Comparison of ENCODE assay signal across 13 cellular contexts in genomic region chr17:83191388-83192160, GRCh38.
A peak's percentile ranks its signal among the peaks of the same experiment; 100 is the strongest.
DNase-seq lines count a peak whose midpoint lies in the region; TF ChIP-seq lines count a peak whose summit lies in the region.
"Had no signal": no experiment of that assay in that cellular context is flagged by ENCODE, and none has a peak within 500 bp of the region (broad histone marks: within the 10 kb centered on the region; RNA-seq: fewer than 3 reads in every experiment).

No MANE protein-coding gene starts in this region.

- H2AFZ ChIP-seq in mesenchymal stem cell (ENCODE audit: low read depth, low read length) (no peak overlapping the region), smooth muscle cell (ENCODE audit: low read depth) (no peak overlapping the region)

- 96% methylated on average over 11 of the region's 11 CpGs for WGBS in mesenchymal stem cell
- 84 to 92% (median 89%) methylated on average over 10 to 11 of the region's 11 CpGs for WGBS in stomach, 5 donors
- whole genome bisulfite sequencing in smooth muscle cell (ENCODE audit: low lambda C conversion rate): 97% methylated on average over 11 of the region's 11 CpGs

- H3K27ac Mint-ChIP-seq in activated T-helper 2 cell treated with anti-CD3 and anti-CD28 coated beads, Interferon-gamma antibody, Interleukin-2, Interleukin-4, amounts not matched to agents 10 μg/mL and 5 μg/mL and 100 μg/mL, durations not matched to agents 14 hours and 24 hours and 36 hours: no peak overlapping the region
- H3K27ac Mint-ChIP-seq: mesothelial cell of epicardium had no signal

- no peaks in the 10 kb centered on the region for H3K36me3 ChIP-seq in mesenchymal stem cell (ENCODE audit: control insufficient read depth in 1 of 2, insufficient read depth in 2 of 2, low read depth in 1 of 2, low read length in 2 of 2)
- no peaks in the 10 kb centered on the region for H3K36me3 ChIP-seq in stomach
- no peaks in the 10 kb centered on the region for H3K36me3 ChIP-seq in smooth muscle cell (ENCODE audit: low read depth)

- no peak overlapping the region for H4K91ac ChIP-seq in mesenchymal stem cell (ENCODE audit: low read length)

- intact Hi-C loops in activated T-helper 2 cell treated with anti-CD3 and anti-CD28 coated beads, Interferon-gamma antibody, Interleukin-2, Interleukin-4, amounts not matched to agents 10 μg/mL and 5 μg/mL and 100 μg/mL, durations not matched to agents 14 hours and 24 hours and 36 hours (cut with micrococcal nuclease): no loop called here
- intact Hi-C loops in stomach (cut with DNase I; ENCODE audit: low total_unique reads): no loop called here

- no peak overlapping the region for H2BK15ac ChIP-seq in mesenchymal stem cell (ENCODE audit: low read depth, poor library complexity, severe bottlenecking)

- H3K18ac ChIP-seq in mesenchymal stem cell (ENCODE audit: low read depth in 1 of 2, low read length in 2 of 2): no peak overlapping the region

- H4K8ac ChIP-seq in mesenchymal stem cell (ENCODE audit: low read length): no peak overlapping the region

- no peaks in the 10 kb centered on the region for H3K79me2 ChIP-seq in smooth muscle cell (ENCODE audit: low read depth)

- H3K27me3 Mint-ChIP-seq in activated T-helper 2 cell treated with anti-CD3 and anti-CD28 coated beads, Interferon-gamma antibody, Interleukin-2, Interleukin-4, amounts not matched to agents 10 μg/mL and 5 μg/mL and 100 μg/mL, durations not matched to agents 14 hours and 24 hours and 36 hours (ENCODE audit: low read depth): no peaks in the 10 kb centered on the region

- no peak overlapping the region for H3K4me3 ChIP-seq in mesenchymal stem cell (ENCODE audit: insufficient read depth in 1 of 2, low read depth in 1 of 2, low read length in 2 of 2)
- no peak overlapping the region for H3K4me3 ChIP-seq in stomach
- no peak overlapping the region for H3K4me3 ChIP-seq in smooth muscle cell

- peak; percentile 46 for DNase-seq in activated CD8-positive, alpha-beta memory T cell treated with anti-CD3 and anti-CD28 coated beads for 24 hours
- no peak for DNase-seq in activated CD8-positive, alpha-beta memory T cell treated with anti-CD3 and anti-CD28 coated beads, Interleukin-2, amount 50 U/mL, for 4 hours
- peak; percentile 1 for DNase-seq in activated T-helper 2 cell treated with anti-CD3 and anti-CD28 coated beads, Interferon-gamma antibody, Interleukin-2, Interleukin-4, amounts not matched to agents 10 μg/mL and 5 μg/mL and 100 μg/mL, durations not matched to agents 14 hours and 24 hours and 36 hours (ENCODE audit: low spot score)
- DNase-seq in mesenchymal stem cell (no peak), stomach (no peak), NCI-H526 treated with DMSO at 0.1 percent for 48 hours (lab: John Stamatoyannopoulos, UW) (no peak), smooth muscle cell (lab: John Stamatoyannopoulos, UW; ENCODE audit: unreplicated experiment) (no peak)
- DNase-seq in effector CD8-positive, alpha-beta T cell (lab: John Stamatoyannopoulos, UW): no peak
- DNase-seq: ACHN, anterior cingulate cortex, NCI-H2171 treated with DMSO at 0.1 percent for 48 hours, T-helper 1 cell had no signal

- no peak overlapping the region for H3K4ac ChIP-seq in mesenchymal stem cell (ENCODE audit: low read depth in 1 of 2, low read length in 2 of 2)

- H3K4me2 ChIP-seq in mesenchymal stem cell (ENCODE audit: low read length, poor library complexity, severe bottlenecking) (no peak overlapping the region), smooth muscle cell (no peak overlapping the region)

- no peak for TF ChIP-seq POLR2A in stomach (IDR thresholded peaks at IDR 0.05)

- H2AK5ac ChIP-seq in mesenchymal stem cell (ENCODE audit: low read length, severe bottlenecking): peak overlapping the region; percentile 83

- H3K27me3 ChIP-seq in mesenchymal stem cell (ENCODE audit: control insufficient read depth in 1 of 2, insufficient read depth in 1 of 2, low read length in 2 of 2) (no peaks in the 10 kb centered on the region), stomach (no peaks in the 10 kb centered on the region), smooth muscle cell (ENCODE audit: low read depth) (no peaks in the 10 kb centered on the region)

- no peak overlapping the region for H2BK120ac ChIP-seq in mesenchymal stem cell (ENCODE audit: low read depth, low read length)

- no peaks in the 10 kb centered on the region for H3F3A ChIP-seq in smooth muscle cell (ENCODE audit: low read depth)

- H3K79me1 ChIP-seq in mesenchymal stem cell (replicated peaks; ENCODE audit: low read length, poor library complexity, severe bottlenecking): no peaks in the 10 kb centered on the region

- TF ChIP-seq EP300 in stomach (IDR thresholded peaks at IDR 0.05): no peak

- H3K9ac ChIP-seq in mesenchymal stem cell (ENCODE audit: low read length): peak overlapping the region; percentile 62
- no peak overlapping the region for H3K9ac ChIP-seq in smooth muscle cell (ENCODE audit: low read depth)

- peaks cover 13% of the 10 kb centered on the region for H3K9me3 Mint-ChIP-seq in activated T-helper 2 cell treated with anti-CD3 and anti-CD28 coated beads, Interferon-gamma antibody, Interleukin-2, Interleukin-4, amounts not matched to agents 10 μg/mL and 5 μg/mL and 100 μg/mL, durations not matched to agents 14 hours and 24 hours and 36 hours

- no peak overlapping the region for H2BK12ac ChIP-seq in mesenchymal stem cell (ENCODE audit: low read length in 2 of 2)

- H3K4me1 Mint-ChIP-seq in activated T-helper 2 cell treated with anti-CD3 and anti-CD28 coated beads, Interferon-gamma antibody, Interleukin-2, Interleukin-4, amounts not matched to agents 10 μg/mL and 5 μg/mL and 100 μg/mL, durations not matched to agents 14 hours and 24 hours and 36 hours (ENCODE audit: low read depth): peaks cover 24% of the 10 kb centered on the region

- H3K36me3 Mint-ChIP-seq in activated T-helper 2 cell treated with anti-CD3 and anti-CD28 coated beads, Interferon-gamma antibody, Interleukin-2, Interleukin-4, amounts not matched to agents 10 μg/mL and 5 μg/mL and 100 μg/mL, durations not matched to agents 14 hours and 24 hours and 36 hours (ENCODE audit: low read depth): peaks cover 7% of the 10 kb centered on the region

- no peak overlapping the region for H3K23ac ChIP-seq in mesenchymal stem cell (ENCODE audit: low read length in 2 of 2)

- TF ChIP-seq CTCF in stomach (IDR thresholded peaks at IDR 0.05) (no peak), smooth muscle cell (IDR thresholded peaks at IDR 0.05; ENCODE audit: borderline replicate concordance, insufficient read depth, poor library complexity, severe bottlenecking) (no peak)

- peaks cover 52% of the 10 kb centered on the region for H3K4me1 ChIP-seq in mesenchymal stem cell (ENCODE audit: control insufficient read depth, insufficient read depth, low read depth, low read length)
- peaks cover 19 to 46% (median 25%) of the 10 kb centered on the region in 4 donors for H3K4me1 ChIP-seq in stomach
- peaks cover 3% of the 10 kb centered on the region for H3K4me1 ChIP-seq in smooth muscle cell (ENCODE audit: low read depth)

- H3K14ac ChIP-seq in mesenchymal stem cell (ENCODE audit: low read length in 2 of 2): no peak overlapping the region

- H3K4me3 Mint-ChIP-seq in activated T-helper 2 cell treated with anti-CD3 and anti-CD28 coated beads, Interferon-gamma antibody, Interleukin-2, Interleukin-4, amounts not matched to agents 10 μg/mL and 5 μg/mL and 100 μg/mL, durations not matched to agents 14 hours and 24 hours and 36 hours (ENCODE audit: low read depth): no peak overlapping the region
- H3K4me3 Mint-ChIP-seq: mesothelial cell of epicardium had no signal

- no peak overlapping the region for H2BK5ac ChIP-seq in mesenchymal stem cell (ENCODE audit: low read depth, low read length, poor library complexity, severe bottlenecking)

- peaks cover 14% of the 10 kb centered on the region for H3K9me3 ChIP-seq in mesenchymal stem cell (ENCODE audit: control insufficient read depth, low read length)
- H3K9me3 ChIP-seq in stomach: peaks cover 0 to 6% (median 0%) of the 10 kb centered on the region in 4 donors
- no peaks in the 10 kb centered on the region for H3K9me3 ChIP-seq in smooth muscle cell (replicated peaks; ENCODE audit: low read depth)

- no peaks in the 10 kb centered on the region for H4K20me1 ChIP-seq in smooth muscle cell (ENCODE audit: low read depth)

- H3K27ac ChIP-seq in mesenchymal stem cell (ENCODE audit: low read length, poor library complexity, severe bottlenecking) (no peak overlapping the region), stomach (peak overlapping the region in 3 of 5 donors; percentile 1 to 45 (median 37)), smooth muscle cell (ENCODE audit: low read depth) (no peak overlapping the region)

Comparison
In these comparisons a context has a peak if more than half of its experiments do, and no peak if none do; other contexts are left out.
1. DNase-seq: peak in activated CD8-positive, alpha-beta memory T cell treated with anti-CD3 and anti-CD28 coated beads for 24 hours (single experiment) and activated T-helper 2 cell treated with anti-CD3 and anti-CD28 coated beads, Interferon-gamma antibody, Interleukin-2, Interleukin-4, amounts not matched to agents 10 μg/mL and 5 μg/mL and 100 μg/mL, durations not matched to agents 14 hours and 24 hours and 36 hours (single experiment); none in activated CD8-positive, alpha-beta memory T cell treated with anti-CD3 and anti-CD28 coated beads, Interleukin-2, amount 50 U/mL, for 4 hours (single experiment), mesenchymal stem cell (single experiment), stomach (single experiment), NCI-H526 treated with DMSO at 0.1 percent for 48 hours (single experiment), smooth muscle cell (single experiment) and effector CD8-positive, alpha-beta T cell (single experiment).
2. H3K27ac ChIP-seq: peak in stomach (3 of 5); none in mesenchymal stem cell (single experiment) and smooth muscle cell (single experiment).